ENCODE assay signal across 14 cellular contexts in genomic region chr22:21823740-21824438, GRCh38. TPM values are rescaled to one million over a fixed set of nuclear protein-coding genes. Genes with fewer than 3 reads are reported as not detected.
A peak's percentile ranks its signal among the peaks of the same experiment; 100 is the strongest.
DNase-seq lines count a peak whose midpoint lies in the region; ATAC-seq and TF ChIP-seq lines count a peak whose summit lies in the region.
"Had no signal": no experiment of that assay in that cellular context is flagged by ENCODE, and none has a peak within 500 bp of the region (broad histone marks: within the 10 kb centered on the region; RNA-seq: fewer than 3 reads in every experiment).

No MANE protein-coding gene starts in this region.

- 0 out of 2 replicates have a peak overlapping the region, but pooled peaks have one; percentile 75 for H3K14ac ChIP-seq in IMR-90 (replicated peaks; ENCODE audit: low read depth, low read length)
- H3K14ac ChIP-seq in mesenchymal stem cell (ENCODE audit: low read length in 2 of 2) = no peak overlapping the region
- H3K14ac ChIP-seq in neuronal stem cell (ENCODE audit: low read length) = no peak overlapping the region

- no CpG with 5 or more reads among the region's 5 CpGs for WGBS in IMR-90 (ENCODE audit: extremely low coverage in 2 of 2, insufficient read length in 1 of 2), 2 experiments
- WGBS in mesenchymal stem cell = 72% methylated on average over 4 of the region's 5 CpGs
- no CpG with 5 or more reads among the region's 5 CpGs for WGBS in neuronal stem cell (ENCODE audit: extremely low coverage in 2 of 2, insufficient read length in 2 of 2, insufficient replicate concordance in 1 of 2), 2 donors

- H2BK12ac ChIP-seq in mesenchymal stem cell (ENCODE audit: low read length in 2 of 2) (no peak overlapping the region), neuronal stem cell (ENCODE audit: low read length) (no peak overlapping the region)

- H3K56ac ChIP-seq in IMR-90 (ENCODE audit: extremely low read depth, insufficient read depth, low read length) = no peak overlapping the region

- H3K4me2 ChIP-seq in IMR-90 (ENCODE audit: low read depth, low read length) (no peak overlapping the region), mesenchymal stem cell (ENCODE audit: low read length, poor library complexity, severe bottlenecking) (no peak overlapping the region), neuronal stem cell (ENCODE audit: insufficient read depth, low read length, poor library complexity, severe bottlenecking) (no peak overlapping the region)

- H2AFZ ChIP-seq in IMR-90 (replicated peaks; ENCODE audit: low read length, poor library complexity) (no peak overlapping the region), mesenchymal stem cell (ENCODE audit: low read depth, low read length) (no peak overlapping the region), neuronal stem cell (ENCODE audit: low read length) (no peak overlapping the region)

- no peak overlapping the region for H2BK5ac ChIP-seq in IMR-90 (ENCODE audit: low read depth, low read length, poor library complexity, severe bottlenecking)
- H2BK5ac ChIP-seq in mesenchymal stem cell (ENCODE audit: low read depth, low read length, poor library complexity, severe bottlenecking) = no peak overlapping the region
- H2BK5ac ChIP-seq in neuronal stem cell (ENCODE audit: low read length) = no peak overlapping the region

- no peak for TF ChIP-seq POLR2A in IMR-90 (IDR thresholded peaks at IDR 0.05; ENCODE audit: low read depth, low read length)

- no TSS peak for BruUV-seq in IMR-90 (replicated peaks; lab: Mats Ljungman, UMichigan)

- in situ Hi-C loops in IMR-90 (cut with MboI; ENCODE audit: low sequenced_read_pairs) = no loop called here

- no peak overlapping the region for H4K5ac ChIP-seq in IMR-90 (ENCODE audit: low read depth, low read length)

- TF ChIP-seq RAD21 in IMR-90 (IDR thresholded peaks at IDR 0.05; ENCODE audit: low read length) = no peak

- intact Hi-C loops in IMR-90 (cut with micrococcal nuclease) = no loop called here

- peaks cover 60% of the 10 kb centered on the region for H3K4me1 Mint-ChIP-seq in chondrocyte (ENCODE audit: low read depth)

- H3K27ac ChIP-seq in IMR-90 (ENCODE audit: insufficient read depth, low read length) (no peak overlapping the region), mesenchymal stem cell (ENCODE audit: low read length, poor library complexity, severe bottlenecking) (no peak overlapping the region), neuronal stem cell (replicated peaks; ENCODE audit: low read length) (no peak overlapping the region)
- H3K27ac ChIP-seq: vagina had no signal

- H3K79me1 ChIP-seq in IMR-90 (ENCODE audit: low read depth in 1 of 2, low read length in 2 of 2) (peaks cover 16 to 79% of the 10 kb centered on the region in 2 experiments), mesenchymal stem cell (replicated peaks; ENCODE audit: low read length, poor library complexity, severe bottlenecking) (peaks cover 8% of the 10 kb centered on the region), neuronal stem cell (ENCODE audit: low read depth, low read length) (peaks cover 3% of the 10 kb centered on the region)

- no peaks in the 10 kb centered on the region for H3K27me3 ChIP-seq in IMR-90 (ENCODE audit: control insufficient read depth, insufficient read depth, low read length)
- no peaks in the 10 kb centered on the region for H3K27me3 ChIP-seq in mesenchymal stem cell (ENCODE audit: control insufficient read depth in 1 of 2, insufficient read depth in 1 of 2, low read length in 2 of 2)
- H3K27me3 ChIP-seq in neuronal stem cell (ENCODE audit: control insufficient read depth in 3 of 3, insufficient read depth in 3 of 3, low read depth in 1 of 3, low read length in 3 of 3) = no peaks in the 10 kb centered on the region
- H3K27me3 ChIP-seq: vagina had no signal

- H3K23ac ChIP-seq in IMR-90 (ENCODE audit: low read depth, low read length) (peak overlapping the region; percentile 74; the same call in 1 of the 2 replicates), mesenchymal stem cell (ENCODE audit: low read length in 2 of 2) (no peak overlapping the region), neuronal stem cell (ENCODE audit: low read depth, low read length, poor library complexity) (no peak overlapping the region)

- no peak overlapping the region for H3K4me3 Mint-ChIP-seq in chondrocyte (ENCODE audit: unreplicated experiment)

- H2BK120ac ChIP-seq in IMR-90 (ENCODE audit: low read depth, low read length) (no peak overlapping the region), mesenchymal stem cell (ENCODE audit: low read depth, low read length) (no peak overlapping the region), neuronal stem cell (ENCODE audit: low read depth, low read length) (no peak overlapping the region)

- H2BK15ac ChIP-seq in IMR-90 (ENCODE audit: low read depth, low read length) (no peak overlapping the region), mesenchymal stem cell (ENCODE audit: low read depth, poor library complexity, severe bottlenecking) (no peak overlapping the region), neuronal stem cell (ENCODE audit: low read length) (no peak overlapping the region)

- H3K36me3 ChIP-seq in IMR-90 (ENCODE audit: control insufficient read depth, insufficient read depth, low read length) = no peaks in the 10 kb centered on the region; the same call in 1 of the 2 replicates
- no peaks in the 10 kb centered on the region for H3K36me3 ChIP-seq in mesenchymal stem cell (ENCODE audit: control insufficient read depth in 1 of 2, insufficient read depth in 2 of 2, low read depth in 1 of 2, low read length in 2 of 2)
- peaks cover 0 to 5% of the 10 kb centered on the region in 2 donors for H3K36me3 ChIP-seq in neuronal stem cell (replicated peaks in 1 of 2; ENCODE audit: control insufficient read depth in 2 of 2, insufficient read depth in 2 of 2, low read length in 2 of 2)
- H3K36me3 ChIP-seq: vagina had no signal

- no peaks in the 10 kb centered on the region for H3K9me3 ChIP-seq in IMR-90 (ENCODE audit: control insufficient read depth, insufficient read depth, low read length)
- H3K9me3 ChIP-seq in mesenchymal stem cell (ENCODE audit: control insufficient read depth, low read length) = no peaks in the 10 kb centered on the region
- H3K9me3 ChIP-seq in neuronal stem cell (replicated peaks in 1 of 2; ENCODE audit: control insufficient read depth in 2 of 2, insufficient read depth in 1 of 2, low read depth in 1 of 2, low read length in 2 of 2) = peaks cover 0 to 3% of the 10 kb centered on the region in 2 donors
- H3K9me3 ChIP-seq: HAP-1, vagina had no signal

- H3K4me1 ChIP-seq in IMR-90 (ENCODE audit: control insufficient read depth, insufficient read depth, low read length) = peaks cover 16% of the 10 kb centered on the region
- peaks cover 3% of the 10 kb centered on the region for H3K4me1 ChIP-seq in mesenchymal stem cell (ENCODE audit: control insufficient read depth, insufficient read depth, low read depth, low read length)
- H3K4me1 ChIP-seq in neuronal stem cell (ENCODE audit: control insufficient read depth in 2 of 2, insufficient read depth in 1 of 2, low read depth in 1 of 2, low read length in 2 of 2) = peaks cover 3 to 5% of the 10 kb centered on the region in 2 donors

- CTCF ChIA-PET in IMR-90 (lab: Yijun Ruan, JAX) = no interaction called here

- no peak overlapping the region for H2BK20ac ChIP-seq in IMR-90 (ENCODE audit: low read depth, low read length)

- H3K27me3 Mint-ChIP-seq in chondrocyte (ENCODE audit: low read depth) = no peaks in the 10 kb centered on the region

- dilution Hi-C loops in IMR-90 (cut with HindIII; ENCODE audit: low sequenced_read_pairs, unreplicated experiment) = no loop called here

- 0 out of 2 replicates have a peak overlapping the region, but pooled peaks have one; percentile 7 for H3K4ac ChIP-seq in IMR-90 (ENCODE audit: low read depth, low read length)
- H3K4ac ChIP-seq in mesenchymal stem cell (ENCODE audit: low read depth in 1 of 2, low read length in 2 of 2) = no peak overlapping the region
- no peak overlapping the region for H3K4ac ChIP-seq in neuronal stem cell (ENCODE audit: low read length)

- H3K36me3 Mint-ChIP-seq in chondrocyte (ENCODE audit: low read depth) = no peaks in the 10 kb centered on the region
- H3K36me3 Mint-ChIP-seq: activated naive CD4-positive, alpha-beta T cell treated with anti-CD3 and anti-CD28 coated beads, Interleukin-2, amount 50 U/mL, for 72 hours had no signal

- peak overlapping the region; percentile 94 for H3K27ac Mint-ChIP-seq in chondrocyte (ENCODE audit: unreplicated experiment)
- H3K27ac Mint-ChIP-seq: activated naive CD4-positive, alpha-beta T cell treated with anti-CD3 and anti-CD28 coated beads, Interleukin-2, amount 50 U/mL, for 72 hours had no signal

- H3K9ac ChIP-seq in IMR-90 (ENCODE audit: low read depth, low read length) (no peak overlapping the region), mesenchymal stem cell (ENCODE audit: low read length) (peak overlapping the region; percentile 47), neuronal stem cell (ENCODE audit: low read depth, low read length, poor library complexity) (no peak overlapping the region)

- H3K18ac ChIP-seq in IMR-90 (ENCODE audit: low read depth, low read length) (no peak overlapping the region), mesenchymal stem cell (ENCODE audit: low read depth in 1 of 2, low read length in 2 of 2) (peak overlapping the region in 1 of 2 experiments; percentile 48), neuronal stem cell (ENCODE audit: low read length) (no peak overlapping the region)

- no peak overlapping the region for H4K8ac ChIP-seq in IMR-90 (ENCODE audit: low read depth in 2 of 2, low read length in 2 of 2)
- no peak overlapping the region for H4K8ac ChIP-seq in mesenchymal stem cell (ENCODE audit: low read length)
- no peak overlapping the region for H4K8ac ChIP-seq in neuronal stem cell (ENCODE audit: low read depth, low read length)

- TF ChIP-seq CTCF in IMR-90 (conservative IDR thresholded peaks at IDR 0.05; ENCODE audit: low read depth, low read length) (no peak), chondrocyte (IDR thresholded peaks at IDR 0.05) (no peak)

- H4K91ac ChIP-seq in IMR-90 (ENCODE audit: insufficient read depth, low read depth, low read length) (no peak overlapping the region), mesenchymal stem cell (ENCODE audit: low read length) (no peak overlapping the region), neuronal stem cell (ENCODE audit: low read depth, low read length, poor library complexity) (no peak overlapping the region)

- DNase-seq in AG20443 (ENCODE audit: low spot score) = peak; percentile 53
- peak; percentile 63 for DNase-seq in IMR-90
- DNase-seq in chondrocyte (ENCODE audit: low spot score) = no peak
- DNase-seq in mesenchymal stem cell = peak; percentile 62
- DNase-seq in NCI-H2029 treated with DMSO at 0.1 percent for 48 hours (lab: John Stamatoyannopoulos, UW) = no peak
- no peak for DNase-seq in neuronal stem cell (ENCODE audit: low spot score)
- DNase-seq: NCI-H1417, NCI-H69, SHP77 treated with DMSO at 0.1 percent for 48 hours had no signal

- ATAC-seq in IMR-90 (ENCODE audit: low read depth) (peak; percentile 83), GM18858 (IDR thresholded peaks at IDR 0.05; ENCODE audit: unreplicated experiment) (no peak), HG03159 (IDR thresholded peaks at IDR 0.05; ENCODE audit: unreplicated experiment) (no peak)
- ATAC-seq: activated naive CD4-positive, alpha-beta T cell treated with anti-CD3 and anti-CD28 coated beads, Interleukin-2, amount 50 U/mL, for 72 hours had no signal

- H3K9me1 ChIP-seq in IMR-90 (ENCODE audit: insufficient read depth, low read length) = peaks cover 37% of the 10 kb centered on the region

- no peak overlapping the region for H2AK5ac ChIP-seq in IMR-90 (ENCODE audit: low read depth, low read length)
- no peak overlapping the region for H2AK5ac ChIP-seq in mesenchymal stem cell (ENCODE audit: low read length, severe bottlenecking)
- no peak overlapping the region for H2AK5ac ChIP-seq in neuronal stem cell (ENCODE audit: low read depth, low read length)

- POLR2A ChIA-PET in IMR-90 (lab: Charles Lee; ENCODE audit: unreplicated experiment) = no interaction called here

- H4K20me1 ChIP-seq in IMR-90 (ENCODE audit: insufficient read depth, low read length) = peaks cover 88% of the 10 kb centered on the region

- no peak overlapping the region for H3K4me3 ChIP-seq in IMR-90 (ENCODE audit: insufficient read depth, low read depth, low read length)
- H3K4me3 ChIP-seq in mesenchymal stem cell (ENCODE audit: insufficient read depth in 1 of 2, low read depth in 1 of 2, low read length in 2 of 2) = no peak overlapping the region
- H3K4me3 ChIP-seq in neuronal stem cell (ENCODE audit: low read length in 2 of 2) = no peak overlapping the region
- H3K4me3 ChIP-seq: HAP-1, vagina had no signal

- H2AK9ac ChIP-seq in IMR-90 (replicated peaks; ENCODE audit: low read depth, low read length, poor library complexity) = no peak overlapping the region

- no peaks in the 10 kb centered on the region for H3K9me3 Mint-ChIP-seq in chondrocyte (ENCODE audit: low read depth)
- H3K9me3 Mint-ChIP-seq: activated naive CD4-positive, alpha-beta T cell treated with anti-CD3 and anti-CD28 coated beads, Interleukin-2, amount 50 U/mL, for 72 hours had no signal

RNA-seq across cellular contexts. Expression of gene MAPK1, which starts 43.6 kb away (rescaled TPM):
- total RNA-seq in IMR-90 (2012; rRNA removed) (44.7 and 51.3 TPM in 2 replicates), chondrocyte (139 to 157 TPM (median 156 TPM) in 3 replicates)
- 33.5 and 41.0 TPM in 2 replicates for polyA plus RNA-seq in IMR-90 (2012; rRNA removed)
- polyA plus RNA-seq in IMR-90 (2012; cell fraction: cytosol; rRNA removed) = 12.2 and 12.7 TPM in 2 replicates
- 9.4 and 33.2 TPM in 2 replicates for polyA plus RNA-seq in IMR-90 (2012; cell fraction: nucleus; rRNA removed; ENCODE audit: low replicate concordance)
- polyA plus RNA-seq in mesenchymal stem cell (2013, experiment 1 of 2) = 67.7 TPM
- 67.1 TPM for polyA plus RNA-seq in mesenchymal stem cell (2013, experiment 2 of 2)
- polyA plus RNA-seq in neuronal stem cell (2013, experiment 1 of 2) = 51.0 TPM
- polyA plus RNA-seq in neuronal stem cell (2013, experiment 2 of 2) = 50.9 TPM

Comparison
In these comparisons a context has a peak if more than half of its experiments do, and no peak if none do; other contexts are left out.
1. DNase-seq: peak in AG20443 (single experiment), IMR-90 (single experiment) and mesenchymal stem cell (single experiment); none in chondrocyte (single experiment), NCI-H2029 treated with DMSO at 0.1 percent for 48 hours (single experiment) and neuronal stem cell (single experiment).